In the genomic region with DNA sequence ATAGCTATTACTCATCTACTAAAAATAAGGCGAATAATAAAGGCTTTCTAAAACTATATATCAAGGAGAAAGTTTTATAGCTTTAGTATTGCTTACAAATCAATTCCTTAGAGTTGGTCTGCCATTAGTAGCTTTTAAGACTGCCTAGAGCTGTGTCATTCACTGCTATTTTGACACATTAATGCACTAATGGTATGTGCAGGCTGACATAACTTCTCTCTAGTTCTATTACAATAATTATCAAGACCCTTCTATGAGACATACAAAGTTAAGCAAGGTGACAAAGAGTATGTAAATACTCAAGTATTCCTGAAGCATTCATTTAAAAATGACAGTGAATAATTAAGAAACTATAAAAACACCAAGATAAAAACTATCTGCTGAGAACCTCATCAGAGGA, we compare ENCODE assay signal across 34 cellular contexts.
"Had no signal": no experiment of that assay in that cellular context is flagged by ENCODE, and none has a peak within 500 bp of the region (broad histone marks: within the 10 kb centered on the region; RNA-seq: fewer than 3 reads in every experiment).

No MANE protein-coding gene starts in this region.

- H3K27ac ChIP-seq: KMS-11 had no signal

- DNase-seq: Karpas-422, Kasumi-1, MG63, MM.1S, MV-4-11, NCI-H1048, NCI-H1092, NCI-H1092 treated with DMSO at 0.1 percent for 48 hours, NCI-H1105, NCI-H1105 treated with DMSO at 0.1 percent for 48 hours, NCI-H1417, NCI-H1417 treated with DMSO at 0.1 percent for 48 hours, NCI-H1436, NCI-H1436 treated with DMSO at 0.1 percent for 48 hours, NCI-H146, NCI-H1694, NCI-H1694 treated with DMSO at 0.1 percent for 48 hours, NCI-H187, NCI-H187 treated with DMSO at 0.1 percent for 48 hours, NCI-H1930, NCI-H2029, NCI-H2029 treated with DMSO at 0.1 percent for 48 hours, NCI-H2081, NCI-H2081 treated with DMSO at 0.1 percent for 48 hours, NCI-H2107, NCI-H2171, NCI-H2171 treated with DMSO at 0.1 percent for 48 hours, NCI-H2227 treated with DMSO at 0.1 percent for 48 hours, NCI-H226, NCI-H345, NCI-H446, NCI-H446 treated with DMSO at 0.1 percent for 48 hours, NCI-H510A had no signal

- H3K4me2 ChIP-seq: KMS-11 had no signal

- H3K9ac ChIP-seq: KMS-11 had no signal

- H3K9me3 ChIP-seq: MG63 had no signal

- H3K27me3 ChIP-seq: MG63 had no signal

- H3K36me3 ChIP-seq: MG63 had no signal

- H3K4me3 ChIP-seq: MG63 had no signal
